20 cellular contexts compared by ENCODE assay signal in the genomic region with DNA sequence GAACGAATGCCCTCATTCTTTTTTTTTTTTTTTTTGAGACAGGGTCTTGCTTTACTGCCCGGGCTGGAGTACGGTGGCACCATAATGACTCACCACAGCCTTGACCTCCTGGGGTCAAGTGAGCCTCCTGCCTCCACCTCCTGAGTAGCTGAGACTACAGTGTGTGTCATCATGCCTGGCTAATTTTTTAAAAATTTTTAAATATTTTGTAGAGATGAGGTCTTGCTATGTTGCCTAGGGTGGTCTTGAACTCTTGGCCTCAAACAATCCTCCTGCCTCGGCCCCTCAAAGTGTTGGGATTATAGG.
DNase-seq lines count a peak whose midpoint lies in the region; ATAC-seq, FAIRE-seq and TF ChIP-seq lines count a peak whose summit lies in the region.
"Had no signal": no experiment of that assay in that cellular context is flagged by ENCODE, and none has a peak within 500 bp of the region (broad histone marks: within the 10 kb centered on the region; RNA-seq: fewer than 3 reads in every experiment).

No MANE protein-coding gene starts in this region.

- ATAC-seq in A549: no peak
- ATAC-seq in left lung: peak; percentile 62

- WGBS in A549 (ENCODE audit: missing lambda C conversion rate): 55% methylated on average over 4 of the region's 4 CpGs
- 39 to 49% (median 41%) methylated on average over 4 of the region's 4 CpGs for WGBS in adrenal gland, 4 donors

- H3K27ac ChIP-seq in A549: no peak overlapping the region
- H3K27ac ChIP-seq in adrenal gland: peak overlapping the region in 4 of 5 donors; percentile 51 to 82 (median 69)
- H3K27ac ChIP-seq in left lung: peak overlapping the region; percentile 23 to 73

- CTCF ChIA-PET in A549 (lab: Yijun Ruan, JAX): interaction anchor here (1.3 kb wide), 1 partner anchor 149 kb away, joined by 3 read pairs; no protein-coding TSS in a partner anchor

- H3K4me1 ChIP-seq in A549 (peaks cover 8% of the 10 kb centered on the region), adrenal gland (replicated peaks in 1 of 2) (peaks cover 8 to 18% of the 10 kb centered on the region in 2 donors), left lung (peaks cover 5 to 10% of the 10 kb centered on the region in 2 donors), HAP-1 (peaks cover 11% of the 10 kb centered on the region)

- TF ChIP-seq EP300 in A549 (IDR thresholded peaks at IDR 0.05): no peak

- H3K27me3 ChIP-seq in adrenal gland (no peaks in the 10 kb centered on the region), left lung (no peaks in the 10 kb centered on the region), HAP-1 (ENCODE audit: low read depth) (no peaks in the 10 kb centered on the region)
- H3K27me3 ChIP-seq: tibial artery had no signal

- in situ Hi-C loops in HAP-1 (cut with MboI; ENCODE audit: low sequenced_read_pairs): no loop called here

- TF ChIP-seq CTCF in A549 (IDR thresholded peaks at IDR 0.05) (no peak), adrenal gland (IDR thresholded peaks at IDR 0.05) (no peak), left lung (IDR thresholded peaks at IDR 0.05) (no peak)

- H3K36me3 ChIP-seq in adrenal gland (replicated peaks in 1 of 2): no peaks in the 10 kb centered on the region
- H3K36me3 ChIP-seq in left lung: no peaks in the 10 kb centered on the region
- no peaks in the 10 kb centered on the region for H3K36me3 ChIP-seq in HAP-1 (replicated peaks)
- H3K36me3 ChIP-seq: tibial artery had no signal

- POLR2A ChIA-PET in A549 (lab: Yijun Ruan, JAX): interaction anchor here (0.6 kb wide), 1 partner anchor 25 kb away, joined by 4 read pairs; no protein-coding TSS in a partner anchor

- intact Hi-C loops in adrenal gland (cut with DNase I) (no loop called here), left lung (cut with DNase I) (no loop called here)

- no peak for FAIRE-seq in A549 (lab: Jason Lieb, UNC)

- H3K4me2 ChIP-seq in A549: peak overlapping the region; percentile 34

- DNase-seq in A549 (ENCODE audit: low read depth in 1 of 2, low spot score in 1 of 2): no peak
- peak; percentile 62 for DNase-seq in HCEC 1CT
- peak; percentile 38 to 68 (median 56) for DNase-seq in adrenal gland
- peak in 1 of 2 donors; percentile 36 for DNase-seq in left lung
- no peak for DNase-seq in HAP-1 (ENCODE audit: low spot score in 2 of 2)
- DNase-seq in T-helper 2 cell: no peak
- DNase-seq in NCI-H2081 treated with DMSO at 0.1 percent for 48 hours (lab: John Stamatoyannopoulos, UW): no peak
- no peak for DNase-seq in NCI-H526 treated with DMSO at 0.1 percent for 48 hours (lab: John Stamatoyannopoulos, UW)
- DNase-seq: activated CD4-positive, alpha-beta T cell treated with anti-CD3 and anti-CD28 coated beads, Interleukin-2, amount 10 ng/mL, durations not matched to agents 7 days and 5 days; activated CD8-positive, alpha-beta memory T cell treated with anti-CD3 and anti-CD28 coated beads, Interleukin-2, amount 50 U/mL, for 4 hours; CD4-positive, CD25-positive, alpha-beta regulatory T cell; central memory CD4-positive, alpha-beta T cell; effector memory CD4-positive, alpha-beta T cell; islet precursor cell; MM.1S; NCI-H1694 treated with DMSO at 0.1 percent for 48 hours; NCI-H226; stimulated activated CD4-positive, alpha-beta T cell treated with anti-CD3 and anti-CD28 coated beads, Interleukin-15, amount 100 ng/mL, for 24 hours; stimulated activated naive B cell treated with anti-CD40 and anti-IgM and Interleukin-4, amounts not matched to agents 10 μg/mL and 1 μg/mL and 100 μg/mL, for 72 hours; tibial artery had no signal

- no peak for TF ChIP-seq RAD21 in A549 (conservative IDR thresholded peaks at IDR 0.05 in 1 of 2, IDR thresholded peaks at IDR 0.05 in 1 of 2)

- H3K9me3 ChIP-seq in A549 (no peaks in the 10 kb centered on the region), adrenal gland (replicated peaks in 1 of 3) (no peaks in the 10 kb centered on the region), left lung (no peaks in the 10 kb centered on the region), HAP-1 (no peaks in the 10 kb centered on the region)
- H3K9me3 ChIP-seq: tibial artery had no signal

- TF ChIP-seq POLR2A in A549 (IDR thresholded peaks at IDR 0.05; ENCODE audit: low read length) (no peak), adrenal gland (IDR thresholded peaks at IDR 0.05) (no peak)

- H3K4me3 ChIP-seq in A549 (no peak overlapping the region), adrenal gland (no peak overlapping the region), left lung (no peak overlapping the region), HAP-1 (no peak overlapping the region)
- H3K4me3 ChIP-seq: tibial artery had no signal

TF ChIP-seq in A549, 52 proteins besides CTCF, POLR2A, EP300 and RAD21:
- TF ChIP-seq, protein P1, sequence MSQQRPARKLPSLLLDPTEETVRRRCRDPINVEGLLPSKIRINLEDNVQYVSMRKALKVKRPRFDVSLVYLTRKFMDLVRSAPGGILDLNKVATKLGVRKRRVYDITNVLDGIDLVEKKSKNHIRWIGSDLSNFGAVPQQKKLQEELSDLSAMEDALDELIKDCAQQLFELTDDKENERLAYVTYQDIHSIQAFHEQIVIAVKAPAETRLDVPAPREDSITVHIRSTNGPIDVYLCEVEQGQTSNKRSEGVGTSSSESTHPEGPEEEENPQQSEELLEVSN (IDR thresholded peaks at IDR 0.05; ENCODE audit: borderline replicate concordance, low read depth): no peak
- TF ChIP-seq, protein P2, sequence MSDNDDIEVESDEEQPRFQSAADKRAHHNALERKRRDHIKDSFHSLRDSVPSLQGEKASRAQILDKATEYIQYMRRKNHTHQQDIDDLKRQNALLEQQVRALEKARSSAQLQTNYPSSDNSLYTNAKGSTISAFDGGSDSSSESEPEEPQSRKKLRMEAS (IDR thresholded peaks at IDR 0.05): no peak
- TF ChIP-seq ZSCAN20 (CRISPR knock-in tag; IDR thresholded peaks at IDR 0.05) (no peak), ESRRA (IDR thresholded peaks at IDR 0.05; ENCODE audit: borderline replicate concordance, low read length) (no peak), HOXB13 (CRISPR knock-in tag; IDR thresholded peaks at IDR 0.05; ENCODE audit: low read depth) (no peak), CEBPB (IDR thresholded peaks at IDR 0.05) (no peak), HOXB5 (CRISPR knock-in tag; IDR thresholded peaks at IDR 0.05) (no peak), EHF (CRISPR knock-in tag; IDR thresholded peaks at IDR 0.05) (no peak), GATA3 (IDR thresholded peaks at IDR 0.05; ENCODE audit: borderline replicate concordance) (no peak)
- TF ChIP-seq, protein P3, sequence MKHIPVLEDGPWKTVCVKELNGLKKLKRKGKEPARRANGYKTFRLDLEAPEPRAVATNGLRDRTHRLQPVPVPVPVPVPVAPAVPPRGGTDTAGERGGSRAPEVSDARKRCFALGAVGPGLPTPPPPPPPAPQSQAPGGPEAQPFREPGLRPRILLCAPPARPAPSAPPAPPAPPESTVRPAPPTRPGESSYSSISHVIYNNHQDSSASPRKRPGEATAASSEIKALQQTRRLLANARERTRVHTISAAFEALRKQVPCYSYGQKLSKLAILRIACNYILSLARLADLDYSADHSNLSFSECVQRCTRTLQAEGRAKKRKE (CRISPR knock-in tag; IDR thresholded peaks at IDR 0.05; ENCODE audit: low read depth): no peak
- TF ChIP-seq, protein P4, sequence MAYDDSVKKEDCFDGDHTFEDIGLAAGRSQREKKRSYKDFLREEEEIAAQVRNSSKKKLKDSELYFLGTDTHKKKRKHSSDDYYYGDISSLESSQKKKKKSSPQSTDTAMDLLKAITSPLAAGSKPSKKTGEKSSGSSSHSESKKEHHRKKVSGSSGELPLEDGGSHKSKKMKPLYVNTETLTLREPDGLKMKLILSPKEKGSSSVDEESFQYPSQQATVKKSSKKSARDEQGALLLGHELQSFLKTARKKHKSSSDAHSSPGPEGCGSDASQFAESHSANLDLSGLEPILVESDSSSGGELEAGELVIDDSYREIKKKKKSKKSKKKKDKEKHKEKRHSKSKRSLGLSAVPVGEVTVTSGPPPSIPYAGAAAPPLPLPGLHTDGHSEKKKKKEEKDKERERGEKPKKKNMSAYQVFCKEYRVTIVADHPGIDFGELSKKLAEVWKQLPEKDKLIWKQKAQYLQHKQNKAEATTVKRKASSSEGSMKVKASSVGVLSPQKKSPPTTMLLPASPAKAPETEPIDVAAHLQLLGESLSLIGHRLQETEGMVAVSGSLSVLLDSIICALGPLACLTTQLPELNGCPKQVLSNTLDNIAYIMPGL (CRISPR knock-in tag; IDR thresholded peaks at IDR 0.05; ENCODE audit: borderline replicate concordance): no peak

Comparison
In these comparisons a context has a peak if more than half of its experiments do, and no peak if none do; other contexts are left out.
1. DNase-seq: peak in HCEC 1CT (single experiment) and adrenal gland (7 of 7); none in A549 (0 of 2), HAP-1 (0 of 2), T-helper 2 cell (0 of 5), NCI-H2081 treated with DMSO at 0.1 percent for 48 hours (single experiment) and NCI-H526 treated with DMSO at 0.1 percent for 48 hours (single experiment).
2. H3K27ac ChIP-seq: peak in adrenal gland (4 of 5) and left lung (2 of 2); none in A549 (0 of 2).